8 cellular contexts compared by ENCODE assay signal in genomic region chr13:45341799-45342584, GRCh38. TPM values are rescaled to one million over a fixed set of nuclear protein-coding genes. Genes with fewer than 3 reads are reported as not detected.
DNase-seq lines count a peak whose midpoint lies in the region; ATAC-seq, FAIRE-seq and TF ChIP-seq lines count a peak whose summit lies in the region.

No MANE protein-coding gene starts in this region.

- H2AFZ ChIP-seq in SK-N-SH (ENCODE audit: low read depth), result peak overlapping the region; percentile 83
- H2AFZ ChIP-seq in endothelial cell of umbilical vein (ENCODE audit: low read depth, low read length), result peak overlapping the region; percentile 98

- TSS peak; percentile 55 for BruUV-seq in endothelial cell of umbilical vein (replicated peaks; lab: Mats Ljungman, UMichigan)

- WGBS in SK-N-SH (ENCODE audit: low lambda C conversion rate), result 25% methylated on average over 16 of the region's 18 CpGs

- peak overlapping the region; percentile 98 for H3K4me3 Mint-ChIP-seq in activated CD4-positive, alpha-beta T cell treated with anti-CD3 and anti-CD28 coated beads, Interleukin-2, amount 10 ng/mL, durations not matched to agents 7 days and 5 days

- peak overlapping the region; percentile 100 for H3K27ac Mint-ChIP-seq in activated CD4-positive, alpha-beta T cell treated with anti-CD3 and anti-CD28 coated beads, Interleukin-2, amount 10 ng/mL, durations not matched to agents 7 days and 5 days

- H3K36me3 Mint-ChIP-seq in activated CD4-positive, alpha-beta T cell treated with anti-CD3 and anti-CD28 coated beads, Interleukin-2, amount 10 ng/mL, durations not matched to agents 7 days and 5 days (ENCODE audit: low read depth), result peaks cover 59% of the 10 kb centered on the region

- DNase-seq in activated CD4-positive, alpha-beta T cell treated with anti-CD3 and anti-CD28 coated beads, Interleukin-2, amount 10 ng/mL, durations not matched to agents 7 days and 5 days, result no peak
- no peak for DNase-seq in activated CD4-positive, alpha-beta T cell treated with anti-CD3 and anti-CD28 coated beads for 4 hours
- DNase-seq in SK-N-SH, result peak; percentile 71
- DNase-seq in endothelial cell of umbilical vein (ENCODE audit: low read depth, low spot score), result no peak
- no peak for DNase-seq in DMS153 treated with DMSO at 0.1 percent for 48 hours (lab: John Stamatoyannopoulos, UW; ENCODE audit: unreplicated experiment)

- H3K4me1 ChIP-seq in SK-N-SH (ENCODE audit: control insufficient read depth in 1 of 2, insufficient read depth in 2 of 2, low read depth in 1 of 2, low read length in 1 of 2), result peaks cover 10 to 34% of the 10 kb centered on the region in 2 experiments; a peak in 3 of 4 replicates
- peaks cover 33% of the 10 kb centered on the region for H3K4me1 ChIP-seq in endothelial cell of umbilical vein (ENCODE audit: control insufficient read depth, extremely low read depth, insufficient read depth, low read length)
- peaks cover 36% of the 10 kb centered on the region for H3K4me1 ChIP-seq in muscle layer of colon (ENCODE audit: insufficient read depth, low read length)

- H3K79me2 ChIP-seq in SK-N-SH (ENCODE audit: insufficient read depth), result peaks cover 77% of the 10 kb centered on the region
- H3K79me2 ChIP-seq in endothelial cell of umbilical vein (ENCODE audit: control insufficient read depth, insufficient read depth, low read length), result peaks cover 54% of the 10 kb centered on the region

- H3K9me3 Mint-ChIP-seq in activated CD4-positive, alpha-beta T cell treated with anti-CD3 and anti-CD28 coated beads, Interleukin-2, amount 10 ng/mL, durations not matched to agents 7 days and 5 days, result no peaks in the 10 kb centered on the region

- H3K27ac ChIP-seq in SK-N-SH (ENCODE audit: low read depth in 2 of 2, low read length in 1 of 2), result peak overlapping the region; percentile 77 to 98
- H3K27ac ChIP-seq in endothelial cell of umbilical vein (ENCODE audit: insufficient read depth, low read depth, low read length), result peak overlapping the region; percentile 84
- H3K27ac ChIP-seq in muscle layer of colon (ENCODE audit: low read depth, low read length), result peak overlapping the region; percentile 100

- H3K9me1 ChIP-seq in endothelial cell of umbilical vein (replicated peaks; ENCODE audit: control insufficient read depth, extremely low read depth, insufficient read depth, low read length), result no peaks in the 10 kb centered on the region

- intact Hi-C loops in endothelial cell of umbilical vein (cut with micrococcal nuclease), result loop anchor here (1.0 to 5.0 kb wide), 4 partner anchors 13 to 710 kb away; partner anchors contain the start of gene ZC3H13

- peaks cover 32 to 50% of the 10 kb centered on the region in 2 experiments for H3K36me3 ChIP-seq in SK-N-SH (replicated peaks in 1 of 2; ENCODE audit: control insufficient read depth in 1 of 2, insufficient read depth in 2 of 2, low read length in 1 of 2)
- peaks cover 11 to 30% of the 10 kb centered on the region in 2 experiments for H3K36me3 ChIP-seq in endothelial cell of umbilical vein (ENCODE audit: control insufficient read depth in 2 of 2, extremely low read depth in 1 of 2, insufficient read depth in 2 of 2, low read length in 2 of 2)
- peaks cover 31% of the 10 kb centered on the region for H3K36me3 ChIP-seq in muscle layer of colon (ENCODE audit: insufficient read depth, low read length)

- no peaks in the 10 kb centered on the region for H3K27me3 ChIP-seq in SK-N-SH (ENCODE audit: insufficient read depth)
- H3K27me3 ChIP-seq in endothelial cell of umbilical vein (ENCODE audit: control insufficient read depth in 2 of 2, insufficient read depth in 2 of 2, low read length in 2 of 2), result no peaks in the 10 kb centered on the region
- no peaks in the 10 kb centered on the region for H3K27me3 ChIP-seq in muscle layer of colon (ENCODE audit: control insufficient read depth in 1 of 2, insufficient read depth in 2 of 2, low read length in 2 of 2)

- H3F3A ChIP-seq in SK-N-SH (replicated peaks; ENCODE audit: insufficient read depth), result peaks cover 34% of the 10 kb centered on the region

- POLR2A ChIA-PET in activated CD4-positive, alpha-beta T cell treated with anti-CD3 and anti-CD28 coated beads, Interleukin-2, amount 10 ng/mL, durations not matched to agents 7 days and 5 days (lab: Charles Lee), result interaction anchor here (1.0 kb wide), 1 partner anchor 12 kb away, joined by 5 read pairs; no protein-coding TSS in a partner anchor
- POLR2A ChIA-PET in SK-N-SH (lab: Yijun Ruan, JAX) (interaction anchor here (0.9 to 1.9 kb wide), 4 partner anchors 9 to 122 kb away, joined by 3 to 4 read pairs (median 4); partner anchors contain the start of genes COG3 and SLC25A30), endothelial cell of umbilical vein (lab: Charles Lee) (interaction anchor here (0.7 to 3.9 kb wide), 3 partner anchors 11 to 123 kb away, joined by 3 to 38 read pairs (median 4); no protein-coding TSS in a partner anchor)

- dilution Hi-C loops in endothelial cell of umbilical vein (cut with MboI; ENCODE audit: extremely low pct_ligation_motif_present, low sequenced_read_pairs), result no loop called here

- H3K4me2 ChIP-seq in SK-N-SH (peak overlapping the region; percentile 94), endothelial cell of umbilical vein (ENCODE audit: insufficient read depth, low read length) (peak overlapping the region; percentile 86)

- H3K9me3 ChIP-seq in SK-N-SH (no peaks in the 10 kb centered on the region), endothelial cell of umbilical vein (replicated peaks; ENCODE audit: control insufficient read depth, insufficient read depth, low read length) (no peaks in the 10 kb centered on the region), muscle layer of colon (ENCODE audit: low read length) (no peaks in the 10 kb centered on the region)

- H3K4me1 Mint-ChIP-seq in activated CD4-positive, alpha-beta T cell treated with anti-CD3 and anti-CD28 coated beads, Interleukin-2, amount 10 ng/mL, durations not matched to agents 7 days and 5 days, result peaks cover 41% of the 10 kb centered on the region

- peak overlapping the region; percentile 68 to 86 for H3K4me3 ChIP-seq in SK-N-SH (ENCODE audit: low read depth in 2 of 2, low read length in 1 of 2)
- peak overlapping the region; percentile 84 to 99 (median 92) for H3K4me3 ChIP-seq in endothelial cell of umbilical vein (replicated peaks in 1 of 3; ENCODE audit: insufficient read depth in 1 of 3, low read depth in 1 of 3, low read length in 3 of 3)
- peak overlapping the region; percentile 29 to 100 for H3K4me3 ChIP-seq in muscle layer of colon (ENCODE audit: low read depth in 1 of 2, low read length in 2 of 2)

- ATAC-seq in HG03095 (IDR thresholded peaks at IDR 0.05; ENCODE audit: unreplicated experiment), result no peak
- ATAC-seq in HG03354 (IDR thresholded peaks at IDR 0.05; ENCODE audit: poor library complexity, severe bottlenecking, unreplicated experiment), result no peak

- H4K20me1 ChIP-seq in SK-N-SH (ENCODE audit: insufficient read depth), result peaks cover 35% of the 10 kb centered on the region
- H4K20me1 ChIP-seq in endothelial cell of umbilical vein (replicated peaks; ENCODE audit: control insufficient read depth, extremely low read depth, insufficient read depth, low read length), result peaks cover 23% of the 10 kb centered on the region

- CTCF ChIA-PET in activated CD4-positive, alpha-beta T cell treated with anti-CD3 and anti-CD28 coated beads, Interleukin-2, amount 10 ng/mL, durations not matched to agents 7 days and 5 days (lab: Charles Lee), result interaction anchor here (1.0 to 2.6 kb wide), 10 partner anchors 8 to 93 kb away, joined by 3 to 16 read pairs (median 5); partner anchors contain the start of gene SLC25A30
- CTCF ChIA-PET in SK-N-SH (lab: Yijun Ruan, JAX), result interaction anchor here (0.8 to 3.4 kb wide), 7 partner anchors 12 to 295 kb away, joined by 3 to 16 read pairs (median 4); no protein-coding TSS in a partner anchor
- CTCF ChIA-PET in endothelial cell of umbilical vein (lab: Charles Lee), result interaction anchor here (1.2 to 3.9 kb wide), 8 partner anchors 9 to 295 kb away, joined by 3 to 14 read pairs (median 6); no protein-coding TSS in a partner anchor

- TF ChIP-seq POLR2A in endothelial cell of umbilical vein (IDR thresholded peaks at IDR 0.05; ENCODE audit: low read depth, low read length), result no peak

- H3K9ac ChIP-seq in SK-N-SH (peak overlapping the region; percentile 93), endothelial cell of umbilical vein (replicated peaks; ENCODE audit: extremely low read depth, insufficient read depth, low read length) (peak overlapping the region; percentile 89), muscle layer of colon (ENCODE audit: low read length) (peak overlapping the region; percentile 96)

- TF ChIP-seq RAD21 in SK-N-SH (IDR thresholded peaks at IDR 0.05; ENCODE audit: low read length), result no peak

- H3K9me2 ChIP-seq in SK-N-SH, result no peaks in the 10 kb centered on the region

- TF ChIP-seq CTCF in SK-N-SH (IDR thresholded peaks at IDR 0.05) (no peak), endothelial cell of umbilical vein (IDR thresholded peaks at IDR 0.05; ENCODE audit: extremely low read depth in 1 of 2, insufficient read depth in 1 of 2, low read depth in 1 of 2, low read length in 2 of 2) (no peak)

- H3K27me3 Mint-ChIP-seq in activated CD4-positive, alpha-beta T cell treated with anti-CD3 and anti-CD28 coated beads, Interleukin-2, amount 10 ng/mL, durations not matched to agents 7 days and 5 days, result no peaks in the 10 kb centered on the region

- FAIRE-seq in endothelial cell of umbilical vein (lab: Jason Lieb, UNC), result peak; percentile 65

- no peak for TF ChIP-seq EP300 in SK-N-SH (IDR thresholded peaks at IDR 0.05; ENCODE audit: borderline replicate concordance in 1 of 2, low read depth in 1 of 2, low read length in 1 of 2)

TF ChIP-seq in SK-N-SH, 30 proteins besides CTCF, POLR2A, EP300 and RAD21 (continues in another document):
- no peak for TF ChIP-seq CHD2 (IDR thresholded peaks at IDR 0.05; ENCODE audit: low read length, partially characterized antibody)
- peak; percentile 96 for TF ChIP-seq MXI1 (IDR thresholded peaks at IDR 0.05; ENCODE audit: low read depth, low read length)

TF ChIP-seq in endothelial cell of umbilical vein, 7 proteins besides CTCF, POLR2A, EP300 and RAD21 (continues in another document):
- no peak for TF ChIP-seq EZH2 (IDR thresholded peaks at IDR 0.05; ENCODE audit: borderline replicate concordance, low read depth, low read length, severe bottlenecking)

RNA-seq across cellular contexts. Expression of gene TPT1, which starts 1.0 kb away (rescaled TPM):
- total RNA-seq in activated CD4-positive, alpha-beta T cell treated with anti-CD3 and anti-CD28 coated beads, Interleukin-2, amount 10 ng/mL, durations not matched to agents 7 days and 5 days, result 1,000 to 10,000 TPM; 4,825 to 5,097 TPM
- polyA plus RNA-seq in SK-N-SH (2012; rRNA removed), result 1,919 and 2,653 TPM in 2 replicates
- 3,224 and 4,461 TPM in 2 replicates for polyA plus RNA-seq in SK-N-SH (2012; cell fraction: cytosol; rRNA removed)
- 453 and 593 TPM in 2 replicates for polyA plus RNA-seq in SK-N-SH (2012; cell fraction: nucleus; rRNA removed)
- total RNA-seq in endothelial cell of umbilical vein, result 2,923 and 2,993 TPM in 2 replicates
- 2,609 and 4,330 TPM in 2 replicates for polyA plus RNA-seq in endothelial cell of umbilical vein
- polyA plus RNA-seq in endothelial cell of umbilical vein (2011; cell fraction: cytosol; rRNA removed), result 5,317 and 5,445 TPM in 2 replicates
- polyA plus RNA-seq in endothelial cell of umbilical vein (2011; cell fraction: nucleus; rRNA removed), result 1,147 and 1,337 TPM in 2 replicates
- 3,997 and 5,832 TPM in 2 replicates for polyA plus RNA-seq in endothelial cell of umbilical vein (2012)
- 1,207 and 1,277 TPM in 2 replicates for polyA minus RNA-seq in endothelial cell of umbilical vein
- 730 TPM for polyA minus RNA-seq in endothelial cell of umbilical vein (2011; cell fraction: cytosol; rRNA and poly(A)+ RNA removed)
- 313 and 319 TPM in 2 replicates for polyA minus RNA-seq in endothelial cell of umbilical vein (2011; cell fraction: nucleus; rRNA and poly(A)+ RNA removed)
